Comparison of ENCODE assay signal across 8 cellular contexts in the genomic region with DNA sequence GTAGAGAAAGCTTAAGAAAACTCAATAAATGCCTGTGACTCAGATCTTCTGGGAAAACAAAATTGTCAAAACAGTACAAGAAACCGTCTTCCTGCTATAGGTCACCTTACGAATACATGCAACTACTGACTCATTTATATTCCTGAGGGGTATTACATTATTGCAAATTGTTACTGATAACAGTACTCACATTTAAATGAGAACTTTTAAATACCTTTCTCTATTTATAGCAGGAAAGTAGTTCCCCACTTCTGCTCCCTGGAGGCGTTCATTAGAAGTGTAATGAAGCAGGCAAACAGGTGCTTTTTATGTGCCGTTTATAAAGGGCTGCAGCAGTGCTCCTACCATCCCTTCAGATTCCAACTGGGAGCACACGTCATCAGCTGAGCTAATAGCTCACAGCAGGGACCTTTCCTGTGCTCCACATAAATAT.
A peak's percentile ranks its signal among the peaks of the same experiment; 100 is the strongest.
DNase-seq lines count a peak whose midpoint lies in the region; ATAC-seq and TF ChIP-seq lines count a peak whose summit lies in the region.

No MANE protein-coding gene starts in this region.

- H3K27me3 ChIP-seq in sigmoid colon = no peaks in the 10 kb centered on the region
- no peaks in the 10 kb centered on the region for H3K27me3 ChIP-seq in gastrocnemius medialis

- CTCF ChIA-PET in HEK293T (lab: Yijun Ruan, JAX) = no interaction called here

- H3K4me1 ChIP-seq in sigmoid colon (no peaks in the 10 kb centered on the region), gastrocnemius medialis (no peaks in the 10 kb centered on the region)

- H3K4me3 ChIP-seq in sigmoid colon (no peak overlapping the region), gastrocnemius medialis (no peak overlapping the region)

- WGBS in sigmoid colon, 2 donors = 36 to 39% methylated on average over 5 of the region's 5 CpGs

- POLR2A ChIA-PET in HEK293T (lab: Yijun Ruan, JAX) = no interaction called here

- intact Hi-C loops in sigmoid colon (cut with DNase I) (no loop called here), gastrocnemius medialis (cut with DNase I; ENCODE audit: low total_unique reads) (no loop called here)

- H3K27ac ChIP-seq in sigmoid colon = no peak overlapping the region
- H3K27ac ChIP-seq in gastrocnemius medialis = no peak overlapping the region

- no peak for TF ChIP-seq EP300 in sigmoid colon (IDR thresholded peaks at IDR 0.05)

- no peak overlapping the region for H3K27ac Mint-ChIP-seq in T-helper 17 cell

- peaks cover 5% of the 10 kb centered on the region for H3K27me3 Mint-ChIP-seq in T-helper 17 cell

- ATAC-seq in GM18867 (IDR thresholded peaks at IDR 0.05; ENCODE audit: unreplicated experiment) = peak; percentile 63
- peak; percentile 32 for ATAC-seq in esophagus mucosa
- ATAC-seq in gastrocnemius medialis = no peak
- no peak for ATAC-seq in T-helper 17 cell

- TF ChIP-seq CTCF in sigmoid colon (IDR thresholded peaks at IDR 0.05) = no peak
- no peak for TF ChIP-seq CTCF in gastrocnemius medialis (IDR thresholded peaks at IDR 0.05 in 4 of 5, conservative IDR thresholded peaks at IDR 0.05 in 1 of 5)

- DNase-seq in HEK293T (ENCODE audit: extremely low spot score) = peak; percentile 34
- DNase-seq in NCI-H1417 (lab: John Stamatoyannopoulos, UW) = peak in 2 of 3 experiments; percentile 64 to 89
- no peak for DNase-seq in sigmoid colon
- DNase-seq in gastrocnemius medialis = no peak
- DNase-seq in activated naive CD4-positive, alpha-beta T cell treated with anti-CD3 and anti-CD28 coated beads, Interleukin-2, amount 50 U/mL, for 16 hours = no peak
- no peak for DNase-seq in T-helper 17 cell

- in situ Hi-C loops in gastrocnemius medialis (cut with MboI; ENCODE audit: low sequenced_read_pairs in 4 of 4) = no loop called here

- no peaks in the 10 kb centered on the region for H3K9me3 ChIP-seq in sigmoid colon
- H3K9me3 ChIP-seq in gastrocnemius medialis = no peaks in the 10 kb centered on the region
- H3K9me3 ChIP-seq in T-helper 17 cell (ENCODE audit: control insufficient read depth, low read length, poor library complexity, severe bottlenecking) = no peaks in the 10 kb centered on the region

- no peaks in the 10 kb centered on the region for H3K4me1 Mint-ChIP-seq in T-helper 17 cell

- TF ChIP-seq POLR2A in sigmoid colon (IDR thresholded peaks at IDR 0.05) (no peak), gastrocnemius medialis (IDR thresholded peaks at IDR 0.05) (no peak)

- H3K4me3 Mint-ChIP-seq in T-helper 17 cell = no peak overlapping the region

- H3K36me3 ChIP-seq in sigmoid colon (no peaks in the 10 kb centered on the region), gastrocnemius medialis (no peaks in the 10 kb centered on the region)

- no peaks in the 10 kb centered on the region for H3K36me3 Mint-ChIP-seq in T-helper 17 cell (ENCODE audit: low read depth)

TF ChIP-seq in HEK293T, 16 proteins besides CTCF, POLR2A, EP300 and RAD21:
- TF ChIP-seq CTBP1 (IDR thresholded peaks at IDR 0.05; ENCODE audit: borderline replicate concordance) (no peak), FOXA1 (IDR thresholded peaks at IDR 0.05) (no peak), BHLHE40 (IDR thresholded peaks at IDR 0.05; ENCODE audit: borderline replicate concordance) (no peak), PKNOX1 (IDR thresholded peaks at IDR 0.05) (no peak), FOXM1 (IDR thresholded peaks at IDR 0.05; ENCODE audit: borderline replicate concordance) (no peak), SP1 (IDR thresholded peaks at IDR 0.05) (no peak), ELF4 (IDR thresholded peaks at IDR 0.05) (no peak), NFRKB (IDR thresholded peaks at IDR 0.05) (no peak), HDGF (IDR thresholded peaks at IDR 0.05; ENCODE audit: borderline replicate concordance) (no peak), TARDBP (IDR thresholded peaks at IDR 0.05) (no peak), L3MBTL2 (conservative IDR thresholded peaks at IDR 0.05) (no peak), LEF1 (IDR thresholded peaks at IDR 0.05; ENCODE audit: borderline replicate concordance) (no peak), FOXK2 (IDR thresholded peaks at IDR 0.05) (no peak), ZNF384 (IDR thresholded peaks at IDR 0.05) (no peak)

Comparison
In these comparisons a context has a peak if more than half of its experiments do, and no peak if none do; other contexts are left out.
1. ATAC-seq: peak in GM18867 (single experiment) and esophagus mucosa (single experiment); none in gastrocnemius medialis (0 of 2) and T-helper 17 cell (single experiment).
2. DNase-seq: peak in HEK293T (single experiment) and NCI-H1417 (2 of 3); none in sigmoid colon (single experiment), gastrocnemius medialis (0 of 2), activated naive CD4-positive, alpha-beta T cell treated with anti-CD3 and anti-CD28 coated beads, Interleukin-2, amount 50 U/mL, for 16 hours (single experiment) and T-helper 17 cell (0 of 3).